In genomic region chr11:112280268-112281126, GRCh38 we compare ENCODE assay signal across 8 cellular contexts. TPM values are rescaled to one million over a fixed set of nuclear protein-coding genes. Genes with fewer than 3 reads are reported as not detected.
DNase-seq lines count a peak whose midpoint lies in the region; ATAC-seq and TF ChIP-seq lines count a peak whose summit lies in the region.

No MANE protein-coding gene starts in this region.

- H4K20me1 ChIP-seq in OCI-LY1 (ENCODE audit: insufficient read depth, low read length) = no peaks in the 10 kb centered on the region

- no peaks in the 10 kb centered on the region for H3K36me3 ChIP-seq in HUES48 (ENCODE audit: control insufficient read depth, insufficient read depth, low read length)
- H3K36me3 ChIP-seq in OCI-LY1 (ENCODE audit: insufficient read depth, low read length) = no peaks in the 10 kb centered on the region
- no peaks in the 10 kb centered on the region for H3K36me3 ChIP-seq in mucosa of stomach (ENCODE audit: control insufficient read depth, insufficient read depth, low read length)

- peak; percentile 53 for ATAC-seq in GM19397 (IDR thresholded peaks at IDR 0.05; ENCODE audit: unreplicated experiment)

- peak overlapping the region; percentile 74 for H3K4me2 ChIP-seq in OCI-LY1 (ENCODE audit: low read length)

- H3K9me3 ChIP-seq in HUES48 (ENCODE audit: control insufficient read depth, insufficient read depth, low read length) (no peaks in the 10 kb centered on the region), OCI-LY1 (ENCODE audit: low read length) (no peaks in the 10 kb centered on the region), mucosa of stomach (ENCODE audit: control insufficient read depth, low read length) (no peaks in the 10 kb centered on the region)

- no peaks in the 10 kb centered on the region for H3K79me2 ChIP-seq in OCI-LY1 (ENCODE audit: insufficient read depth, low read length)

- DNase-seq in C1 segment of cervical spinal cord (lab: John Stamatoyannopoulos, UW) (peak in 12 of 14 donors; percentile 20 to 77 (median 54)), epithelial cell of proximal tubule (ENCODE audit: low read depth) (no peak)
- DNase-seq in activated CD8-positive, alpha-beta memory T cell treated with anti-CD3 and anti-CD28 coated beads, Interleukin-2, amount 50 U/mL, for 48 hours = peak; percentile 80
- DNase-seq in stimulated activated CD8-positive, alpha-beta memory T cell treated with anti-CD3 and anti-CD28 coated beads, Interleukin-4, amount 100 ng/mL, for 48 hours = peak; percentile 70

- peak overlapping the region; percentile 27 for H2AFZ ChIP-seq in OCI-LY1 (ENCODE audit: low read length)

- TF ChIP-seq CTCF in OCI-LY1 (IDR thresholded peaks at IDR 0.05; ENCODE audit: low read length) = peak; percentile 96
- peak; percentile 81 for TF ChIP-seq CTCF in epithelial cell of proximal tubule (conservative IDR thresholded peaks at IDR 0.05; ENCODE audit: low read depth, low read length)

- H3K27me3 ChIP-seq in HUES48 (ENCODE audit: control insufficient read depth, insufficient read depth, low read length) (no peaks in the 10 kb centered on the region; the same call in 1 of the 2 replicates), OCI-LY1 (ENCODE audit: insufficient read depth, low read length) (no peaks in the 10 kb centered on the region), mucosa of stomach (ENCODE audit: control insufficient read depth, insufficient read depth, low read length) (no peaks in the 10 kb centered on the region)

- H3K4me1 ChIP-seq in HUES48 (ENCODE audit: control insufficient read depth, insufficient read depth, low read length) = peaks cover 11% of the 10 kb centered on the region; the same call in 1 of the 2 replicates
- peaks cover 5% of the 10 kb centered on the region for H3K4me1 ChIP-seq in OCI-LY1 (ENCODE audit: insufficient read depth, low read length, severe bottlenecking)
- H3K4me1 ChIP-seq in mucosa of stomach (ENCODE audit: control insufficient read depth, insufficient read depth, low read length) = no peaks in the 10 kb centered on the region

- H3K9ac ChIP-seq in HUES48 (ENCODE audit: low read depth, low read length) = no peak overlapping the region
- H3K9ac ChIP-seq in OCI-LY1 (ENCODE audit: low read length) = peak overlapping the region; percentile 41; the same call in 1 of the 2 replicates
- no peak overlapping the region for H3K9ac ChIP-seq in mucosa of stomach (ENCODE audit: low read length)

- H3K4me3 ChIP-seq in HUES48 (ENCODE audit: low read depth, low read length) (peak overlapping the region; percentile 55), OCI-LY1 (ENCODE audit: low read depth, low read length, poor library complexity, severe bottlenecking) (peak overlapping the region; percentile 56), epithelial cell of proximal tubule (ENCODE audit: low read depth, low read length) (peak overlapping the region; percentile 58), mucosa of stomach (ENCODE audit: low read length) (peak overlapping the region; percentile 17)

- no peak overlapping the region for H3K27ac ChIP-seq in HUES48 (ENCODE audit: low read depth, low read length)
- no peak overlapping the region for H3K27ac ChIP-seq in OCI-LY1 (ENCODE audit: low read depth, low read length, poor library complexity, severe bottlenecking)

- H3F3A ChIP-seq in OCI-LY1 (ENCODE audit: insufficient read depth, low read length) = no peaks in the 10 kb centered on the region

- no peaks in the 10 kb centered on the region for H3K9me2 ChIP-seq in OCI-LY1 (ENCODE audit: low read depth, low read length)

RNA-seq across cellular contexts. Expression of gene PLET1, which starts 19.8 kb away (rescaled TPM):
- total RNA-seq in epithelial cell of proximal tubule = not detected in 2 replicates

RNA-seq across cellular contexts. Expression of gene PTS, which starts 54.3 kb away (rescaled TPM):
- total RNA-seq in epithelial cell of proximal tubule = 53.6 and 57.2 TPM in 2 replicates
